13 cellular contexts compared by ENCODE assay signal in the genomic region with DNA sequence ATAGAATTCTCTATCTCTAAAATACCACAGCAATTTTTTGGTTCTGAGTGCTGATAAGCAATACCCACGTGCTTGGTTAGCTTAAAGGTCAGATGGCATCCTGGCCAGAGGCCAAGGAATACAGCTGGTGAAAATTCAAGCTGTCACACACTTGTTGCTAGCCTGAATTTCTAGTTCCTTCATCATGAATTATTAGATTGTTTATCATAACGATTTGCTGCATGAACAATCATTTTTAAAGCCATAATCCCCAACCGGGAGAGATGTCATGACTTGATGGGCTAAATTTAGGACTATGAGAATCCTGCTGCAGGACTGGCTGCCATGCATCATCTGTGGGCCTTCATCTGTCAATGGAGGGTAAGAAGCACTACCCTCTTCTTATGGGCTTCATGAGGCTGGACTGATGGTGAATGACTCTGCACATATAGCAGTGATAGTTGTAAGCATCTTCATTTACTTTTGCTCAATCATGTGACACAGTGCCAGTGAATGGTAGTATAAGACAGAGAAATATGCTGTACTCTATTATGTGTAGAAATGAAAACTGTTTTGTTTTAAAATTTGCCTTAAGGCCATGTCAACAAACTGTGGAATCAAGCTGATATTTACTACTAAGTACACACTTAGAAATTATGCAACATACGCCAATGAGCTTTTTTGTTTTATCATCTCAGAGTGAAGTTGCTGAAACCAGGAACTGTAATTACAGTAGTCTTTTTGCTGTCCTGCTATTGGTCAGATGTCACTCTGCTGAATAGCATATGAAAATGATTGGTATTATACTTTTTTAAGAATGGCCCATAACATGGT.
DNase-seq lines count a peak whose midpoint lies in the region; ATAC-seq and TF ChIP-seq lines count a peak whose summit lies in the region.
"Had no signal": no experiment of that assay in that cellular context is flagged by ENCODE, and none has a peak within 500 bp of the region (broad histone marks: within the 10 kb centered on the region; RNA-seq: fewer than 3 reads in every experiment).

No MANE protein-coding gene starts in this region.

- H3K4me3 ChIP-seq in colonic mucosa, result no peak overlapping the region

- no peaks in the 10 kb centered on the region for H3K27me3 ChIP-seq in colonic mucosa

- no peaks in the 10 kb centered on the region for H3K36me3 Mint-ChIP-seq in MCF 10A (ENCODE audit: insufficient read depth, unreplicated experiment)
- H3K36me3 Mint-ChIP-seq: activated naive CD4-positive, alpha-beta T cell treated with anti-CD3 and anti-CD28 coated beads, Interleukin-2, amount 50 U/mL, for 24 hours had no signal

- no peaks in the 10 kb centered on the region for H3K27me3 Mint-ChIP-seq in MCF 10A (ENCODE audit: insufficient read depth, unreplicated experiment)

- no peaks in the 10 kb centered on the region for H3K9me3 ChIP-seq in colonic mucosa
- H3K9me3 ChIP-seq: Caco-2 had no signal

- no TSS peak for BruUV-seq in MCF 10A (replicated peaks; lab: Mats Ljungman, UMichigan)

- no peak overlapping the region for H3K4me3 Mint-ChIP-seq in MCF 10A (ENCODE audit: unreplicated experiment)
- H3K4me3 Mint-ChIP-seq: activated naive CD4-positive, alpha-beta T cell treated with anti-CD3 and anti-CD28 coated beads, Interleukin-2, amount 50 U/mL, for 24 hours had no signal

- H3K9ac ChIP-seq in colonic mucosa (ENCODE audit: low read depth in 2 of 2, low read length in 2 of 2), result no peak overlapping the region

- peaks cover under 1% of the 10 kb centered on the region for H3K4me1 Mint-ChIP-seq in MCF 10A (ENCODE audit: insufficient read depth, unreplicated experiment)
- H3K4me1 Mint-ChIP-seq: activated naive CD4-positive, alpha-beta T cell treated with anti-CD3 and anti-CD28 coated beads, Interleukin-2, amount 50 U/mL, for 24 hours had no signal

- H3K9me3 Mint-ChIP-seq in MCF 10A (ENCODE audit: unreplicated experiment), result no peaks in the 10 kb centered on the region
- H3K9me3 Mint-ChIP-seq: activated naive CD4-positive, alpha-beta T cell treated with anti-CD3 and anti-CD28 coated beads, Interleukin-2, amount 50 U/mL, for 24 hours had no signal

- CTCF ChIA-PET in MCF 10A (lab: Yijun Ruan, JAX), result interaction anchor here (0.6 to 1.4 kb wide), 2 partner anchors 12 to 103 kb away, joined by 3 to 4 read pairs; no protein-coding TSS in a partner anchor

- peak; percentile 83 for DNase-seq in DMS53 (lab: John Stamatoyannopoulos, UW)
- DNase-seq in NCI-H2171 (lab: John Stamatoyannopoulos, UW), result peak; percentile 63
- DNase-seq in colonic mucosa, result peak; percentile 40
- DNase-seq in mucosa of gallbladder (ENCODE audit: low spot score), result peak; percentile 75
- DNase-seq in MCF 10A (ENCODE audit: unreplicated experiment), result no peak
- no peak for DNase-seq in NCI-H128 (lab: John Stamatoyannopoulos, UW; ENCODE audit: unreplicated experiment)
- no peak for DNase-seq in NCI-H2107 (lab: John Stamatoyannopoulos, UW)
- DNase-seq: Caco-2; NCI-H446; stimulated activated CD4-positive, alpha-beta T cell treated with anti-CD3 and anti-CD28 coated beads, Interleukin-4, amount 100 ng/mL, for 4 hours had no signal

- POLR2A ChIA-PET in MCF 10A (lab: Yijun Ruan, JAX), result interaction anchor here (0.6 to 1.7 kb wide), 5 partner anchors 11 to 144 kb away, joined by 3 to 5 read pairs (median 3); no protein-coding TSS in a partner anchor

- no peak for ATAC-seq in HG02938 (IDR thresholded peaks at IDR 0.05; ENCODE audit: unreplicated experiment)

- no peak overlapping the region for H3K27ac ChIP-seq in colonic mucosa
- H3K27ac ChIP-seq: epithelial cell of prostate had no signal

- TF ChIP-seq CTCF in colonic mucosa (IDR thresholded peaks at IDR 0.05), result no peak
- no peak for TF ChIP-seq CTCF in MCF 10A (IDR thresholded peaks at IDR 0.05; ENCODE audit: unreplicated experiment)

- intact Hi-C loops in colonic mucosa (cut with DNase I), result no loop called here
- intact Hi-C loops in MCF 10A (cut with micrococcal nuclease), result no loop called here

- H3K27ac Mint-ChIP-seq in MCF 10A (ENCODE audit: low read depth, unreplicated experiment), result no peak overlapping the region
- H3K27ac Mint-ChIP-seq: activated naive CD4-positive, alpha-beta T cell treated with anti-CD3 and anti-CD28 coated beads, Interleukin-2, amount 50 U/mL, for 24 hours had no signal

- H3K4me1 ChIP-seq in colonic mucosa, result no peaks in the 10 kb centered on the region
- H3K4me1 ChIP-seq: Caco-2 had no signal

- no peaks in the 10 kb centered on the region for H3K36me3 ChIP-seq in colonic mucosa

Comparison
In these comparisons a context has a peak if more than half of its experiments do, and no peak if none do; other contexts are left out.
1. DNase-seq: peak in DMS53 (single experiment), NCI-H2171 (single experiment), colonic mucosa (single experiment) and mucosa of gallbladder (single experiment); none in MCF 10A (single experiment), NCI-H128 (single experiment) and NCI-H2107 (single experiment).